21 cellular contexts compared by ENCODE assay signal in the genomic region with DNA sequence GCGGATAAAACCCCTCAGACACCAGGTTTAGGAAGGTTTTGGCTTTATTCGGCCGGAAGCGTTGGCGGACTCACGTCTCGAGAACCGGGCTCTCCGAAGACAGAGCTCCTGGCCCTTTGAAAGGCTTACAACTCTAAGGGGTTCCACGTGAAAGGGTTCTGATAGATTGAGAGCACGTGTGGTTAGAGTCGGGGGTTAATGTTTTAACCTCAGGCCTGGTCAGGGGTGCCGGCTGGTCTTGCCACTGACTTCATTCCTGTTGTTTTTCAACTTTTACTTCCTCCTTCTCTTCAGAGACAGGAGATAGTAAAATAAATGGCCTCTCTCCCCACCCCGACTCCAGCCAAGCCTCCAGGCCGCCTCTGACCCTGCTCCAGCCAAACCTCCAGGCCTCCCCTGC. TPM values are rescaled to one million over a fixed set of nuclear protein-coding genes. Genes with fewer than 3 reads are reported as not detected.
DNase-seq lines count a peak whose midpoint lies in the region; ATAC-seq and TF ChIP-seq lines count a peak whose summit lies in the region.
"Had no signal": no experiment of that assay in that cellular context is flagged by ENCODE, and none has a peak within 500 bp of the region (broad histone marks: within the 10 kb centered on the region; RNA-seq: fewer than 3 reads in every experiment).

No MANE protein-coding gene starts in this region.

- H3K4me3 Mint-ChIP-seq in central memory CD8-positive, alpha-beta T cell = no peak overlapping the region
- H3K4me3 Mint-ChIP-seq: activated CD4-positive, alpha-beta T cell treated with anti-CD3 and anti-CD28 coated beads for 36 hours; type B pancreatic cell had no signal

- intact Hi-C loops in Right ventricle myocardium inferior (cut with DNase I) = no loop called here
- intact Hi-C loops in left ventricle myocardium inferior (cut with micrococcal nuclease) = no loop called here

- H3K27ac ChIP-seq in left ventricle myocardium inferior (replicated peaks) = no peak overlapping the region
- H3K27ac ChIP-seq in SJCRH30 = no peak overlapping the region
- H3K27ac ChIP-seq: epithelial cell of prostate, pancreas, stomach had no signal

- H3K9me3 ChIP-seq in left ventricle myocardium inferior (replicated peaks) (no peaks in the 10 kb centered on the region), SJCRH30 (replicated peaks) (no peaks in the 10 kb centered on the region)
- H3K9me3 ChIP-seq: pancreas, stomach had no signal

- no peaks in the 10 kb centered on the region for H3K9me3 Mint-ChIP-seq in central memory CD8-positive, alpha-beta T cell
- H3K9me3 Mint-ChIP-seq: naive B cell, type B pancreatic cell had no signal

- H3K4me1 ChIP-seq in left ventricle myocardium inferior = no peaks in the 10 kb centered on the region
- H3K4me1 ChIP-seq in SJCRH30 = no peaks in the 10 kb centered on the region
- H3K4me1 ChIP-seq: pancreas, stomach had no signal

- H3K4me1 Mint-ChIP-seq in central memory CD8-positive, alpha-beta T cell = no peaks in the 10 kb centered on the region
- H3K4me1 Mint-ChIP-seq: activated CD4-positive, alpha-beta T cell treated with anti-CD3 and anti-CD28 coated beads for 36 hours had no signal

- peaks cover 11% of the 10 kb centered on the region for H3K36me3 Mint-ChIP-seq in central memory CD8-positive, alpha-beta T cell (ENCODE audit: insufficient read depth)
- H3K36me3 Mint-ChIP-seq: type B pancreatic cell had no signal

- ATAC-seq in Right ventricle myocardium inferior (no peak), HG03095 (IDR thresholded peaks at IDR 0.05; ENCODE audit: unreplicated experiment) (peak; percentile 65)
- ATAC-seq in central memory CD8-positive, alpha-beta T cell (replicated peaks; ENCODE audit: extremely low read depth, poor library complexity, severe bottlenecking) = no peak
- ATAC-seq: activated CD4-positive, alpha-beta T cell treated with anti-CD3 and anti-CD28 coated beads for 36 hours had no signal

- peak; percentile 9 for DNase-seq in Right ventricle myocardium inferior (ENCODE audit: missing footprints)
- no peak for DNase-seq in left ventricle myocardium inferior
- no peak for DNase-seq in central memory CD8-positive, alpha-beta T cell (ENCODE audit: low spot score in 2 of 2)
- DNase-seq in SJCRH30 = no peak
- DNase-seq in central memory CD4-positive, alpha-beta T cell = no peak
- no peak for DNase-seq in DMS114 treated with DMSO at 0.1 percent for 48 hours (lab: John Stamatoyannopoulos, UW; ENCODE audit: unreplicated experiment)
- DNase-seq in stimulated activated CD4-positive, alpha-beta T cell treated with anti-CD3 and anti-CD28 coated beads, Interleukin-2, amount 100 ng/mL, for 48 hours = no peak
- DNase-seq: activated CD4-positive, alpha-beta T cell treated with anti-CD3 and anti-CD28 coated beads for 36 hours; activated effector memory CD4-positive, alpha-beta T cell treated with Interleukin-2 at 50 U/mL for 16 hours; dermis blood vessel endothelial cell; GOT3; kidney; naive B cell; NCI-H2081; NCI-H510A treated with DMSO at 0.1 percent for 48 hours; stomach; SW 1271 had no signal

- H3K27me3 ChIP-seq in left ventricle myocardium inferior (ENCODE audit: low read depth) (no peaks in the 10 kb centered on the region), SJCRH30 (no peaks in the 10 kb centered on the region)
- H3K27me3 ChIP-seq: pancreas, stomach had no signal

- no peaks in the 10 kb centered on the region for H3K27me3 Mint-ChIP-seq in central memory CD8-positive, alpha-beta T cell
- H3K27me3 Mint-ChIP-seq: activated CD4-positive, alpha-beta T cell treated with anti-CD3 and anti-CD28 coated beads for 36 hours; naive B cell; type B pancreatic cell had no signal

- H3K27ac Mint-ChIP-seq in central memory CD8-positive, alpha-beta T cell (ENCODE audit: low read depth) = peak overlapping the region; percentile 40
- H3K27ac Mint-ChIP-seq: activated CD4-positive, alpha-beta T cell treated with anti-CD3 and anti-CD28 coated beads for 36 hours; type B pancreatic cell had no signal

- H3K36me3 ChIP-seq in left ventricle myocardium inferior = peaks cover 6% of the 10 kb centered on the region
- no peaks in the 10 kb centered on the region for H3K36me3 ChIP-seq in SJCRH30
- H3K36me3 ChIP-seq: pancreas had no signal

- H3K4me3 ChIP-seq in left ventricle myocardium inferior (no peak overlapping the region), SJCRH30 (no peak overlapping the region)
- H3K4me3 ChIP-seq: pancreas, stomach had no signal

- TF ChIP-seq CTCF in left ventricle myocardium inferior (IDR thresholded peaks at IDR 0.05; ENCODE audit: borderline replicate concordance) = no peak

RNA-seq across cellular contexts. Expression of gene ASMT, which starts 4.7 kb away (rescaled TPM):
- total RNA-seq in Right ventricle myocardium inferior (not detected), left ventricle myocardium inferior (not detected)
- total RNA-seq in SJCRH30 (2014; rRNA removed; shearing (Covaris generic)) = not detected in 2 replicates
- total RNA-seq: dermis blood vessel endothelial cell, stomach had no signal

RNA-seq across cellular contexts. Expression of gene AKAP17A, which starts 18.8 kb away (rescaled TPM):
- 13.8 TPM for total RNA-seq in Right ventricle myocardium inferior
- total RNA-seq in left ventricle myocardium inferior = 15.8 TPM
- total RNA-seq in SJCRH30 (2014; rRNA removed; shearing (Covaris generic)) = 25.7 and 28.4 TPM in 2 replicates
